ENCODE assay signal across 9 cellular contexts in the genomic region with DNA sequence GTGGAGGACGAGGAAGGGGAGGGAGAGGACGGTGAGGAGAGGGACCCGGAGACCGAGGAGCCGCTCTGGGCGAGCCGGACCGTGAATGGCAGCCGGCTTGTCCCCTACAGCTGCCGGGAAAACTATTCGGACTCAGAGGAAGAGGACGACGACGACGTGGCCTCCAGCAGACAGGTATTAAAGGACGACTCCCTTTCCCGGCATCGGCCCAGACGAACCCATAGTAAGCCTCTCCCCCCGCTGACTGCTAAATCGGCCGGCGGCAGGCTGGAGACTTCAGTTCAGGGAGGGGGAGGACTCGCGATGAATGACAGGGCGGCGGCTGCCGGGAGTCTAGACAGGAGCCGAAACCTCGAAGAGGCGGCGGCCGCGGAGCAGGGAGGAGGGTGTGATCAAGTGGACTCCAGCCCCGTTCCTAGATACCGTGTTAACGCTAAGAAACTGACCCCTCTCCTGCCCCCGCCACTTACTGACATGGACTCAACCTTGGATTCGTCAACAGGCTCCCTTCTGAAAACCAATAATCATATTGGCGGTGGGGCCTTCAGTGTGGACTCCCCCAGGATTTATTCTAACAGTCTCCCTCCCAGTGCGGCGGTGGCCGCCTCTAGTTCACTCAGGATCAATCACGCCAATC. TPM values are rescaled to one million over a fixed set of nuclear protein-coding genes. Genes with fewer than 3 reads are reported as not detected.
DNase-seq lines count a peak whose midpoint lies in the region; ATAC-seq and TF ChIP-seq lines count a peak whose summit lies in the region.
"Had no signal": no experiment of that assay in that cellular context is flagged by ENCODE, and none has a peak within 500 bp of the region (broad histone marks: within the 10 kb centered on the region; RNA-seq: fewer than 3 reads in every experiment).

No MANE protein-coding gene starts in this region.

- H3K27me3 Mint-ChIP-seq in activated T-helper 2 cell treated with anti-CD3 and anti-CD28 coated beads, Interferon-gamma antibody, Interleukin-2, Interleukin-4, amounts not matched to agents 10 μg/mL and 5 μg/mL and 100 μg/mL, durations not matched to agents 14 hours and 24 hours and 36 hours (ENCODE audit: low read depth), result peaks cover 2% of the 10 kb centered on the region

- peak overlapping the region; percentile 93 for H3K9ac ChIP-seq in PC-3 (ENCODE audit: low read length)

- POLR2A ChIA-PET in PC-3 (lab: Charles Lee; ENCODE audit: unreplicated experiment), result interaction anchor here (0.7 kb wide), 1 partner anchor 69 kb away, joined by 4 read pairs; no protein-coding TSS in a partner anchor

- H3K4me1 ChIP-seq in BE2C (no peaks in the 10 kb centered on the region), PC-3 (ENCODE audit: insufficient read depth, low read length) (peaks cover 29% of the 10 kb centered on the region), neuron (ENCODE audit: insufficient read depth, low read length) (peaks cover 37% of the 10 kb centered on the region)

- ATAC-seq in GM19043 (IDR thresholded peaks at IDR 0.05; ENCODE audit: low read depth, unreplicated experiment), result peak; percentile 38
- ATAC-seq in HG03354 (IDR thresholded peaks at IDR 0.05; ENCODE audit: poor library complexity, severe bottlenecking, unreplicated experiment), result peak; percentile 48
- ATAC-seq in PC-3, result peak; percentile 62

- H2AFZ ChIP-seq in PC-3 (ENCODE audit: low read length) (peak overlapping the region; percentile 95; the same call in 1 of the 2 replicates), neuron (ENCODE audit: low read depth, low read length) (peak overlapping the region; percentile 90)

- DNase-seq in BE2C, result peak; percentile 57
- DNase-seq in PC-3, result peak; percentile 58
- DNase-seq in activated T-helper 2 cell treated with anti-CD3 and anti-CD28 coated beads, Interferon-gamma antibody, Interleukin-2, Interleukin-4, amounts not matched to agents 10 μg/mL and 5 μg/mL and 100 μg/mL, durations not matched to agents 14 hours and 24 hours and 36 hours (ENCODE audit: low spot score), result peak; percentile 62
- DNase-seq in foreskin fibroblast, result peak; percentile 44 to 74
- DNase-seq in substantia nigra (lab: John Stamatoyannopoulos, UW), result peak in 43 of 49 donors; percentile 2 to 63 (median 35)

- H3K79me2 ChIP-seq in PC-3 (ENCODE audit: low read length), result peaks cover 60% of the 10 kb centered on the region

- no TSS peak for BruUV-seq in PC-3 (replicated peaks; lab: Mats Ljungman, UMichigan)

- peaks cover 43% of the 10 kb centered on the region for H4K20me1 ChIP-seq in PC-3 (ENCODE audit: low read length)

- H3K36me3 ChIP-seq in BE2C (peaks cover under 1% of the 10 kb centered on the region), PC-3 (ENCODE audit: low read depth, low read length) (peaks cover 9% of the 10 kb centered on the region; the same call in 1 of the 2 replicates), neuron (ENCODE audit: insufficient read depth, low read length) (peaks cover 15% of the 10 kb centered on the region)

- intact Hi-C loops in PC-3 (cut with micrococcal nuclease), result loop anchor here (5.0 kb wide), 1 partner anchor 62 kb away; no protein-coding TSS in a partner anchor
- intact Hi-C loops in activated T-helper 2 cell treated with anti-CD3 and anti-CD28 coated beads, Interferon-gamma antibody, Interleukin-2, Interleukin-4, amounts not matched to agents 10 μg/mL and 5 μg/mL and 100 μg/mL, durations not matched to agents 14 hours and 24 hours and 36 hours (cut with micrococcal nuclease), result loop anchor here (2.0 kb wide), 2 partner anchors 34 to 62 kb away; no protein-coding TSS in a partner anchor

- H3K9me3 ChIP-seq in BE2C, result no peaks in the 10 kb centered on the region
- no peaks in the 10 kb centered on the region for H3K9me3 ChIP-seq in PC-3 (ENCODE audit: low read length)
- no peaks in the 10 kb centered on the region for H3K9me3 ChIP-seq in neuron (ENCODE audit: low read length)

- H3K27ac ChIP-seq in PC-3 (ENCODE audit: low read length), result peak overlapping the region; percentile 47
- peak overlapping the region; percentile 92 for H3K27ac ChIP-seq in substantia nigra (ENCODE audit: low read depth, low read length, poor library complexity, severe bottlenecking)

- peak overlapping the region; percentile 89 for H3K4me3 Mint-ChIP-seq in activated T-helper 2 cell treated with anti-CD3 and anti-CD28 coated beads, Interferon-gamma antibody, Interleukin-2, Interleukin-4, amounts not matched to agents 10 μg/mL and 5 μg/mL and 100 μg/mL, durations not matched to agents 14 hours and 24 hours and 36 hours (ENCODE audit: low read depth)

- CTCF ChIA-PET in PC-3 (lab: Charles Lee), result interaction anchor here (1.9 kb wide), 1 partner anchor 62 kb away, joined by 6 read pairs; no protein-coding TSS in a partner anchor

- H3K36me3 Mint-ChIP-seq in activated T-helper 2 cell treated with anti-CD3 and anti-CD28 coated beads, Interferon-gamma antibody, Interleukin-2, Interleukin-4, amounts not matched to agents 10 μg/mL and 5 μg/mL and 100 μg/mL, durations not matched to agents 14 hours and 24 hours and 36 hours (ENCODE audit: low read depth), result peaks cover 25% of the 10 kb centered on the region

- H3K4me1 Mint-ChIP-seq in activated T-helper 2 cell treated with anti-CD3 and anti-CD28 coated beads, Interferon-gamma antibody, Interleukin-2, Interleukin-4, amounts not matched to agents 10 μg/mL and 5 μg/mL and 100 μg/mL, durations not matched to agents 14 hours and 24 hours and 36 hours (ENCODE audit: low read depth), result peaks cover 24% of the 10 kb centered on the region

- peak overlapping the region; percentile 78 for H3K4me2 ChIP-seq in PC-3 (ENCODE audit: low read length)

- H3K9me2 ChIP-seq in PC-3 (replicated peaks; ENCODE audit: low read length), result no peaks in the 10 kb centered on the region

- H3K27me3 ChIP-seq in BE2C (peaks cover 3% of the 10 kb centered on the region; the same call in 1 of the 2 replicates), PC-3 (ENCODE audit: low read length) (no peaks in the 10 kb centered on the region), neuron (ENCODE audit: insufficient read depth, low read length) (no peaks in the 10 kb centered on the region)

- H3K4me3 ChIP-seq in BE2C (ENCODE audit: low read depth, low read length) (peak overlapping the region; percentile 90), PC-3 (ENCODE audit: low read length) (peak overlapping the region; percentile 79), foreskin fibroblast (ENCODE audit: low read depth in 1 of 2, low read length in 2 of 2) (peak overlapping the region; percentile 93 to 99), neuron (ENCODE audit: low read length) (peak overlapping the region; percentile 56)

- H3K27ac Mint-ChIP-seq in activated T-helper 2 cell treated with anti-CD3 and anti-CD28 coated beads, Interferon-gamma antibody, Interleukin-2, Interleukin-4, amounts not matched to agents 10 μg/mL and 5 μg/mL and 100 μg/mL, durations not matched to agents 14 hours and 24 hours and 36 hours, result peak overlapping the region; percentile 84

- H3K9me3 Mint-ChIP-seq in activated T-helper 2 cell treated with anti-CD3 and anti-CD28 coated beads, Interferon-gamma antibody, Interleukin-2, Interleukin-4, amounts not matched to agents 10 μg/mL and 5 μg/mL and 100 μg/mL, durations not matched to agents 14 hours and 24 hours and 36 hours, result no peaks in the 10 kb centered on the region

- no peaks in the 10 kb centered on the region for H3F3A ChIP-seq in PC-3 (ENCODE audit: low read length, unreplicated experiment)

- TF ChIP-seq CTCF in BE2C (IDR thresholded peaks at IDR 0.05; ENCODE audit: low read depth, low read length) (no peak), PC-3 (conservative IDR thresholded peaks at IDR 0.05; ENCODE audit: low read depth, low read length) (no peak), foreskin fibroblast (IDR thresholded peaks at IDR 0.05; ENCODE audit: low read depth, low read length) (no peak)

RNA-seq across cellular contexts. Expression of a gene that starts 1.0 kb away (rescaled TPM):
- polyA plus RNA-seq in BE2C (2012; ENCODE audit: insufficient read depth, insufficient read length, low read depth), result 11.9 TPM
- total RNA-seq in PC-3 (2014; rRNA removed), result 57.8 and 71.5 TPM in 2 replicates
- total RNA-seq in activated T-helper 2 cell treated with anti-CD3 and anti-CD28 coated beads, Interferon-gamma antibody, Interleukin-2, Interleukin-4, amounts not matched to agents 10 μg/mL and 5 μg/mL and 100 μg/mL, durations not matched to agents 14 hours and 24 hours and 36 hours, result 26.7 and 29.2 TPM in 2 replicates

RNA-seq across cellular contexts. Expression of a gene that starts 49.3 kb away (rescaled TPM):
- not detected for polyA plus RNA-seq in BE2C (2012; ENCODE audit: insufficient read depth, insufficient read length, low read depth)
- not detected in 2 replicates for total RNA-seq in PC-3 (2014; rRNA removed)
- not detected in 2 replicates for total RNA-seq in activated T-helper 2 cell treated with anti-CD3 and anti-CD28 coated beads, Interferon-gamma antibody, Interleukin-2, Interleukin-4, amounts not matched to agents 10 μg/mL and 5 μg/mL and 100 μg/mL, durations not matched to agents 14 hours and 24 hours and 36 hours
- total RNA-seq: T-helper 1 cell treated with Interleukin-12 subunit alpha and Interleukin-12 subunit beta and Interleukin-4 antibody, amounts not matched to agents 30 ng/mL and 1 ng/mL, for 36 hours had no signal

Comparison
In these comparisons a context has a peak if more than half of its experiments do, and no peak if none do; other contexts are left out.
1. Peak in every context shown above with its lines: DNase-seq, ATAC-seq, H3K4me3 ChIP-seq and H3K27ac ChIP-seq.